Comparison of ENCODE assay signal across 8 cellular contexts in genomic region chr22:50544078-50544745, GRCh38. TPM values are rescaled to one million over a fixed set of nuclear protein-coding genes. Genes with fewer than 3 reads are reported as not detected.
A peak's percentile ranks its signal among the peaks of the same experiment; 100 is the strongest.
DNase-seq lines count a peak whose midpoint lies in the region; ATAC-seq and TF ChIP-seq lines count a peak whose summit lies in the region.

No MANE protein-coding gene starts in this region.

- H3K4me3 ChIP-seq in epithelial cell of proximal tubule (ENCODE audit: low read depth, low read length) = peak overlapping the region; percentile 38
- peak overlapping the region; percentile 13 to 34 (median 23) for H3K4me3 ChIP-seq in stomach

- TF ChIP-seq CTCF in GM10248 (IDR thresholded peaks at IDR 0.05; ENCODE audit: control extremely low read depth, extremely low read depth, low read depth, missing control alignments) (peak; percentile 73), epithelial cell of proximal tubule (conservative IDR thresholded peaks at IDR 0.05; ENCODE audit: low read depth, low read length) (peak; percentile 56), nephron (IDR thresholded peaks at IDR 0.05; ENCODE audit: unreplicated experiment in 3 of 3) (peak; percentile 41 to 62 (median 52)), stomach (IDR thresholded peaks at IDR 0.05) (peak in 5 of 7 experiments; percentile 13 to 63 (median 40))

- H3K36me3 Mint-ChIP-seq in nephron (ENCODE audit: low read depth) = no peaks in the 10 kb centered on the region

- intact Hi-C loops in stomach (cut with DNase I; ENCODE audit: low total_unique reads) = no loop called here

- H3K27ac Mint-ChIP-seq in nephron = no peak overlapping the region

- DNase-seq in GM10248 (ENCODE audit: extremely low spot score) (peak; percentile 78), NCI-H1436 treated with DMSO at 0.1 percent for 48 hours (lab: John Stamatoyannopoulos, UW) (peak; percentile 16), activated T-cell treated with anti-CD3 and anti-CD28 coated beads for 1 hour (ENCODE audit: low read depth) (peak; percentile 78), epithelial cell of proximal tubule (ENCODE audit: low read depth) (no peak), stomach (peak; percentile 87), SIG-M5 (lab: John Stamatoyannopoulos, UW) (no peak)

- 4 to 6% (median 5%) methylated on average over 30 to 52 of the region's 52 CpGs for WGBS in stomach, 5 donors

- H3K4me3 Mint-ChIP-seq in nephron = peak overlapping the region in 2 of 3 experiments; percentile 16 to 29

- H3K4me1 Mint-ChIP-seq in nephron = no peaks in the 10 kb centered on the region

- no peaks in the 10 kb centered on the region for H3K9me3 Mint-ChIP-seq in nephron

- no peak for TF ChIP-seq POLR2A in stomach (IDR thresholded peaks at IDR 0.05)

- H3K27me3 ChIP-seq in stomach = peaks cover 11 to 58% (median 25%) of the 10 kb centered on the region in 3 donors

- CTCF ChIA-PET in GM10248 (lab: Yijun Ruan, JAX) = interaction anchor here (1.0 to 16.1 kb wide), 4 partner anchors 12 to 77 kb away, joined by 3 to 136 read pairs (median 9); partner anchors contain the start of genes SCO2, SYCE3 and TYMP

- H3K4me1 ChIP-seq in stomach = peaks cover 26 to 61% (median 41%) of the 10 kb centered on the region in 4 donors

- H3K36me3 ChIP-seq in stomach = no peaks in the 10 kb centered on the region

- no peak for ATAC-seq in HG03045 (IDR thresholded peaks at IDR 0.05; ENCODE audit: unreplicated experiment)

- H3K27me3 Mint-ChIP-seq in nephron (ENCODE audit: low read depth) = peaks cover 16% of the 10 kb centered on the region

- POLR2A ChIA-PET in GM10248 (lab: Yijun Ruan, JAX) = no interaction called here

- TF ChIP-seq EP300 in stomach (IDR thresholded peaks at IDR 0.05) = no peak

- no peaks in the 10 kb centered on the region for H3K9me3 ChIP-seq in stomach

- peak overlapping the region; percentile 18 to 98 (median 61) for H3K27ac ChIP-seq in stomach

RNA-seq across cellular contexts. Expression of gene KLHDC7B, which starts 1.5 kb away (rescaled TPM):
- 0.07 TPM in 1 of 2 replicates, not detected in the other for total RNA-seq in epithelial cell of proximal tubule
- total RNA-seq in stomach = not detected
- polyA plus RNA-seq in stomach = under 1 TPM in 2 of 3 donors, not detected in 1; 0.25 to 0.46 TPM

RNA-seq across cellular contexts. Expression of gene TYMP, which starts 14.4 kb away (rescaled TPM):
- total RNA-seq in epithelial cell of proximal tubule = 7.6 and 13.1 TPM in 2 replicates
- 100 to 1,000 TPM in 2 of 5 donors, 10 to 100 TPM in 3; 14.3 to 146 (median 78.8) TPM for total RNA-seq in stomach
- 100 to 1,000 TPM in 1 of 3 donors, 10 to 100 TPM in 2; 46.3 to 162 (median 61.6) TPM for polyA plus RNA-seq in stomach

RNA-seq across cellular contexts. Expression of gene SYCE3, which starts 18.5 kb away (rescaled TPM):
- total RNA-seq in epithelial cell of proximal tubule (1.0 TPM in 1 of 2 replicates, not detected in the other), stomach (not detected)
- 1 to 10 TPM in 1 of 3 donors, under 1 TPM in 1, not detected in 1; 0.80 to 1.9 TPM for polyA plus RNA-seq in stomach

RNA-seq across cellular contexts. Expression of gene SCO2, which starts 18.8 kb away (rescaled TPM):
- total RNA-seq in epithelial cell of proximal tubule (1.4 TPM in 1 of 2 replicates, not detected in the other), stomach (not detected)
- polyA plus RNA-seq in stomach = 1 to 10 TPM in 2 of 3 donors, under 1 TPM in 1; 0.92 to 7.5 (median 1.9) TPM

RNA-seq across cellular contexts. Expression of gene CPT1B, which starts 34.0 kb away (rescaled TPM):
- total RNA-seq in epithelial cell of proximal tubule (1.2 and 4.0 TPM in 2 replicates), stomach (100 to 1,000 TPM in 2 of 5 donors, 10 to 100 TPM in 1, 1 to 10 TPM in 2; 6.6 to 164 (median 54.5) TPM)
- polyA plus RNA-seq in stomach = 10 to 100 TPM in 2 of 3 donors, 1 to 10 TPM in 1; 9.8 to 31.8 (median 10.1) TPM

Comparison
In these comparisons a context has a peak if more than half of its experiments do, and no peak if none do; other contexts are left out.
1. DNase-seq: peak in GM10248 (single experiment), NCI-H1436 treated with DMSO at 0.1 percent for 48 hours (single experiment), activated T-cell treated with anti-CD3 and anti-CD28 coated beads for 1 hour (single experiment) and stomach (single experiment); none in epithelial cell of proximal tubule (single experiment) and SIG-M5 (single experiment).
2. Peak in every context shown above with its lines, with median percentiles within 50 percentile points of each other: CTCF ChIP-seq.